Comparison of ENCODE assay signal across 7 cellular contexts in the genomic region with DNA sequence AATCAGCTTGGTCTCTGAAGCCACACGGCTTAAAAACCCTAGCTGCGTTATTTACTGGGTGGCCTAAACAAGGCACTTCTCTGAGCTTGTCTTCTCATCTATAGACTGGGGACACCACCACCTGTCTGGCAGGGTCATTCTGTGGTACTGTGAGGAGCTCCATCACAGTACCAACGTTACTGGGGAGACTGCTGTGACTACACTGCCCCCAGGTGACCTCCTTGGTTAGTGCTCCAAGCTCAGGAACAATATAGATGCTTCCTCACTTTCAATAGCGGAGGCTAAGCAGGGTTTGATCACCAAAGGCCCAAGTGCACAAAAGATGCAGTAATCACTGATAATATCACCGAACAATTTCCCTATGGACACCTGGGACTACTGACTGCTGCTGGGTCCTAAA. TPM values are rescaled to one million over a fixed set of nuclear protein-coding genes. Genes with fewer than 3 reads are reported as not detected.
A peak's percentile ranks its signal among the peaks of the same experiment; 100 is the strongest.
DNase-seq lines count a peak whose midpoint lies in the region; ATAC-seq and TF ChIP-seq lines count a peak whose summit lies in the region.

No MANE protein-coding gene starts in this region.

- POLR2A ChIA-PET in HCT116 (lab: Charles Lee) = interaction anchor here (0.6 to 1.7 kb wide), 3 partner anchors 18 to 112 kb away, joined by 3 to 5 read pairs (median 4); partner anchors contain the start of gene PRPF19

- no peak overlapping the region for H3K4me2 ChIP-seq in DND-41 (ENCODE audit: insufficient read depth, low read length)
- H3K4me2 ChIP-seq in HCT116 (ENCODE audit: low read length) = no peak overlapping the region

- no peaks in the 10 kb centered on the region for H3K9me3 Mint-ChIP-seq in stimulated activated effector memory CD8-positive, alpha-beta T cell treated with anti-CD3 and anti-CD28 coated beads, Interleukin-12 subunit alpha, Interleukin-12 subunit beta, amount 100 ng/mL, for 72 hours

- H2AFZ ChIP-seq in DND-41 (ENCODE audit: low read depth, low read length) (no peak overlapping the region), HCT116 (ENCODE audit: low read depth, low read length, poor library complexity, severe bottlenecking) (no peak overlapping the region)

- H3K27ac Mint-ChIP-seq in stimulated activated effector memory CD8-positive, alpha-beta T cell treated with anti-CD3 and anti-CD28 coated beads, Interleukin-12 subunit alpha, Interleukin-12 subunit beta, amount 100 ng/mL, for 72 hours = no peak overlapping the region

- H3K4me3 ChIP-seq in DND-41 (ENCODE audit: low read depth in 1 of 2, low read length in 2 of 2) = no peak overlapping the region
- H3K4me3 ChIP-seq in HCT116 (replicated peaks in 1 of 2; ENCODE audit: low read depth in 1 of 2, low read length in 2 of 2) = no peak overlapping the region
- H3K4me3 ChIP-seq in right atrium auricular region = no peak overlapping the region

- H3K4me3 Mint-ChIP-seq in stimulated activated effector memory CD8-positive, alpha-beta T cell treated with anti-CD3 and anti-CD28 coated beads, Interleukin-12 subunit alpha, Interleukin-12 subunit beta, amount 100 ng/mL, for 72 hours = no peak overlapping the region

- peaks cover 45% of the 10 kb centered on the region for H3K36me3 Mint-ChIP-seq in stimulated activated effector memory CD8-positive, alpha-beta T cell treated with anti-CD3 and anti-CD28 coated beads, Interleukin-12 subunit alpha, Interleukin-12 subunit beta, amount 100 ng/mL, for 72 hours

- peak; percentile 77 for DNase-seq in DND-41
- DNase-seq in HCT116 (ENCODE audit: low read depth, low spot score) = peak; percentile 31
- DNase-seq in NCI-H460 (ENCODE audit: extremely low read depth, low read depth) = peak; percentile 6
- DNase-seq in activated T-cell treated with anti-CD3 and anti-CD28 coated beads, Interleukin-2, amount 50 U/mL, for 48 hours = peak; percentile 31 to 55
- no peak for DNase-seq in right atrium auricular region (ENCODE audit: low spot score)
- no peak for DNase-seq in stimulated activated effector memory CD8-positive, alpha-beta T cell treated with anti-CD3 and anti-CD28 coated beads, Interleukin-12 subunit alpha, Interleukin-12 subunit beta, amount 100 ng/mL, for 72 hours (ENCODE audit: low spot score in 2 of 2)

- CTCF ChIA-PET in HCT116 (lab: Charles Lee) = interaction anchor here (0.7 to 1.8 kb wide), 17 partner anchors 9 to 300 kb away, joined by 3 to 86 read pairs (median 4); partner anchors contain the start of genes MS4A15 and VPS37C

- BruUV-seq in HCT116 (replicated peaks; lab: Mats Ljungman, UMichigan) = no TSS peak

- H3K36me3 ChIP-seq in DND-41 (ENCODE audit: insufficient read depth, low read length) (peaks cover 30% of the 10 kb centered on the region), HCT116 (ENCODE audit: control insufficient read depth in 1 of 2, insufficient read depth in 2 of 2, low read length in 2 of 2) (no peaks in the 10 kb centered on the region; a peak in 1 of 4 replicates), right atrium auricular region (peaks cover 16% of the 10 kb centered on the region)

- intact Hi-C loops in HCT116 (cut with micrococcal nuclease) = loop anchor here (1.0 to 5.0 kb wide), 3 partner anchors 56 to 185 kb away; no protein-coding TSS in a partner anchor

- H3K9ac ChIP-seq in DND-41 (ENCODE audit: low read depth, low read length) = no peak overlapping the region
- no peak overlapping the region for H3K9ac ChIP-seq in HCT116 (ENCODE audit: low read length)

- no peaks in the 10 kb centered on the region for H3K9me2 ChIP-seq in HCT116 (ENCODE audit: insufficient read depth)

- H3K27ac ChIP-seq in DND-41 (ENCODE audit: low read length) (no peak overlapping the region), HCT116 (ENCODE audit: low read depth, low read length) (no peak overlapping the region), right atrium auricular region (no peak overlapping the region)

- H3K27me3 ChIP-seq in DND-41 (ENCODE audit: insufficient read depth, low read length, poor library complexity) = no peaks in the 10 kb centered on the region
- no peaks in the 10 kb centered on the region for H3K27me3 ChIP-seq in HCT116 (ENCODE audit: insufficient read depth, low read length)
- H3K27me3 ChIP-seq in right atrium auricular region = no peaks in the 10 kb centered on the region

- H3K4me1 ChIP-seq in DND-41 (ENCODE audit: insufficient read depth, low read length) (no peaks in the 10 kb centered on the region), HCT116 (ENCODE audit: control insufficient read depth in 1 of 2, insufficient read depth in 2 of 2, low read length in 2 of 2) (no peaks in the 10 kb centered on the region), right atrium auricular region (peaks cover 0 to 19% of the 10 kb centered on the region in 2 donors)

- no peaks in the 10 kb centered on the region for H3K79me2 ChIP-seq in DND-41 (ENCODE audit: insufficient read depth, low read length)
- H3K79me2 ChIP-seq in HCT116 (ENCODE audit: insufficient read depth, low read length) = no peaks in the 10 kb centered on the region

- H3K4me1 Mint-ChIP-seq in stimulated activated effector memory CD8-positive, alpha-beta T cell treated with anti-CD3 and anti-CD28 coated beads, Interleukin-12 subunit alpha, Interleukin-12 subunit beta, amount 100 ng/mL, for 72 hours = peaks cover 9% of the 10 kb centered on the region

- TF ChIP-seq POLR2A in HCT116 (IDR thresholded peaks at IDR 0.05; ENCODE audit: borderline replicate concordance, extremely low read depth, insufficient read depth, insufficient read length) = no peak

- RAD21 ChIA-PET in HCT116 (lab: Charles Lee; ENCODE audit: low non-redundant PET in 1 of 2, low total read pairs in 2 of 2, uncharacterized antibody in 2 of 2, unreplicated experiment in 2 of 2) = interaction anchor here (0.9 to 1.8 kb wide), 4 partner anchors 56 to 112 kb away, joined by 4 to 21 read pairs (median 10); no protein-coding TSS in a partner anchor

- ATAC-seq in DND-41 (ENCODE audit: insufficient read depth, low read depth) (peak; percentile 98), HCT116 (peak; percentile 95), GM19395 (IDR thresholded peaks at IDR 0.05; ENCODE audit: unreplicated experiment) (no peak)
- peak; percentile 79 for ATAC-seq in stimulated activated effector memory CD8-positive, alpha-beta T cell treated with anti-CD3 and anti-CD28 coated beads, Interleukin-12 subunit alpha, Interleukin-12 subunit beta, amount 100 ng/mL, for 72 hours

- H4K20me1 ChIP-seq in DND-41 (ENCODE audit: insufficient read depth, low read length) = peaks cover 8% of the 10 kb centered on the region; the same call in 1 of the 2 replicates
- no peaks in the 10 kb centered on the region for H4K20me1 ChIP-seq in HCT116 (ENCODE audit: insufficient read depth)

- H3K9me3 ChIP-seq in DND-41 (ENCODE audit: insufficient read depth, low read length, severe bottlenecking) (no peaks in the 10 kb centered on the region), HCT116 (ENCODE audit: control insufficient read depth in 1 of 2, insufficient read depth in 1 of 2, low read depth in 1 of 2, low read length in 2 of 2) (no peaks in the 10 kb centered on the region), right atrium auricular region (no peaks in the 10 kb centered on the region)

- peak; percentile 78 for TF ChIP-seq RAD21 in HCT116 (IDR thresholded peaks at IDR 0.05; ENCODE audit: low read depth)

- TF ChIP-seq CTCF in DND-41 (IDR thresholded peaks at IDR 0.05; ENCODE audit: borderline replicate concordance, extremely low read depth, low read length, poor library complexity, severe bottlenecking) (peak; percentile 79), HCT116 (IDR thresholded peaks at IDR 0.05 in 2 of 3, conservative IDR thresholded peaks at IDR 0.05 in 1 of 3; ENCODE audit: borderline replicate concordance in 1 of 3, insufficient read depth in 1 of 3, low read depth in 2 of 3, low read length in 2 of 3) (peak; percentile 61; a peak in 5 of 6 replicates), right atrium auricular region (IDR thresholded peaks at IDR 0.05) (peak; percentile 20 to 59)

TF ChIP-seq in HCT116, 20 proteins besides CTCF, POLR2A, EP300 and RAD21 (continues in another document):
- TF ChIP-seq SP1 (IDR thresholded peaks at IDR 0.05; ENCODE audit: low read depth) (no peak), SRF (IDR thresholded peaks at IDR 0.05; ENCODE audit: low read depth) (no peak), EZH2phosphoT487 (IDR thresholded peaks at IDR 0.05; ENCODE audit: borderline replicate concordance) (no peak), ELF1 (IDR thresholded peaks at IDR 0.05; ENCODE audit: borderline replicate concordance, low read depth) (no peak), ZNF274 (IDR thresholded peaks at IDR 0.05; ENCODE audit: low read depth, low read length) (no peak)
- TF ChIP-seq, protein P1, sequence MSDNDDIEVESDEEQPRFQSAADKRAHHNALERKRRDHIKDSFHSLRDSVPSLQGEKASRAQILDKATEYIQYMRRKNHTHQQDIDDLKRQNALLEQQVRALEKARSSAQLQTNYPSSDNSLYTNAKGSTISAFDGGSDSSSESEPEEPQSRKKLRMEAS (IDR thresholded peaks at IDR 0.05) = no peak

RNA-seq across cellular contexts. Expression of gene PRPF19, which starts 18.9 kb away (rescaled TPM):
- total RNA-seq in HCT116 (2021; ENCODE audit: unreplicated experiment) = 156 TPM
- polyA plus RNA-seq in HCT116 (2012) = 138 and 147 TPM in 2 replicates
- 48.8 and 49.5 TPM in 2 replicates for total RNA-seq in NCI-H460 (2014; rRNA removed; shearing (Covaris generic))
- polyA plus RNA-seq in NCI-H460 (2014; cell fraction: nucleus; rRNA removed) = 30.6 and 46.4 TPM in 2 replicates
- total RNA-seq in right atrium auricular region = 10 to 100 TPM; 20.3 to 46.2 TPM

RNA-seq across cellular contexts. Expression of gene ZP1, which starts 20.2 kb away (rescaled TPM):
- not detected for total RNA-seq in HCT116 (2021; ENCODE audit: unreplicated experiment)
- polyA plus RNA-seq in HCT116 (2012) = 0.30 TPM in 1 of 2 replicates, not detected in the other
- not detected in 2 replicates for total RNA-seq in NCI-H460 (2014; rRNA removed; shearing (Covaris generic))
- not detected in 2 replicates for polyA plus RNA-seq in NCI-H460 (2014; cell fraction: nucleus; rRNA removed)
- not detected for total RNA-seq in right atrium auricular region

RNA-seq across cellular contexts. Expression of gene TMEM109, which starts 26.4 kb away (rescaled TPM):
- total RNA-seq in HCT116 (2021; ENCODE audit: unreplicated experiment) (44.4 TPM), right atrium auricular region (100 to 1,000 TPM; 119 to 124 TPM)
- polyA plus RNA-seq in HCT116 (2012) = 32.1 and 37.7 TPM in 2 replicates
- total RNA-seq in NCI-H460 (2014; rRNA removed; shearing (Covaris generic)) = 27.2 and 38.1 TPM in 2 replicates
- 21.3 and 24.5 TPM in 2 replicates for polyA plus RNA-seq in NCI-H460 (2014; cell fraction: nucleus; rRNA removed)

RNA-seq across cellular contexts. Expression of gene PTGDR2, which starts 31.8 kb away (rescaled TPM):
- total RNA-seq in HCT116 (2021; ENCODE audit: unreplicated experiment) (0.12 TPM), right atrium auricular region (1 to 10 TPM in 1 of 2 donors, not detected in 1; 1.3 TPM)
- 0.16 and 0.22 TPM in 2 replicates for polyA plus RNA-seq in HCT116 (2012)
- total RNA-seq in NCI-H460 (2014; rRNA removed; shearing (Covaris generic)) = not detected in 2 replicates
- polyA plus RNA-seq in NCI-H460 (2014; cell fraction: nucleus; rRNA removed) = 0.31 TPM in 1 of 2 replicates, not detected in the other

RNA-seq across cellular contexts. Expression of gene TMEM132A, which starts 36.7 kb away (rescaled TPM):
- 120 TPM for total RNA-seq in HCT116 (2021; ENCODE audit: unreplicated experiment)
- 93.4 and 100 TPM in 2 replicates for polyA plus RNA-seq in HCT116 (2012)
- 20.9 and 22.0 TPM in 2 replicates for total RNA-seq in NCI-H460 (2014; rRNA removed; shearing (Covaris generic))
- 93.5 and 125 TPM in 2 replicates for polyA plus RNA-seq in NCI-H460 (2014; cell fraction: nucleus; rRNA removed)
- total RNA-seq in right atrium auricular region = 1 to 10 TPM; 7.5 to 8.4 TPM

Comparison
In these comparisons a context has a peak if more than half of its experiments do, and no peak if none do; other contexts are left out.
1. DNase-seq: peak in DND-41 (single experiment), HCT116 (single experiment), NCI-H460 (single experiment) and activated T-cell treated with anti-CD3 and anti-CD28 coated beads, Interleukin-2, amount 50 U/mL, for 48 hours (2 of 2); none in right atrium auricular region (single experiment) and stimulated activated effector memory CD8-positive, alpha-beta T cell treated with anti-CD3 and anti-CD28 coated beads, Interleukin-12 subunit alpha, Interleukin-12 subunit beta, amount 100 ng/mL, for 72 hours (0 of 2).
2. Peak in every context shown above with its lines, with median percentiles within 50 percentile points of each other: CTCF ChIP-seq.